Comparison of ENCODE assay signal across 8 cellular contexts in genomic region chr11:45097721-45098493, GRCh38. TPM values are rescaled to one million over a fixed set of nuclear protein-coding genes. Genes with fewer than 3 reads are reported as not detected.
DNase-seq lines count a peak whose midpoint lies in the region; ATAC-seq and TF ChIP-seq lines count a peak whose summit lies in the region.

No MANE protein-coding gene starts in this region.

- no peak overlapping the region for H2AFZ ChIP-seq in HCT116 (ENCODE audit: low read depth, low read length, poor library complexity, severe bottlenecking)

- no peak overlapping the region for H2BK15ac ChIP-seq in mesendoderm (replicated peaks; ENCODE audit: low read depth)

- POLR2A ChIA-PET in HCT116 (lab: Charles Lee), result no interaction called here

- no peak overlapping the region for H3K4ac ChIP-seq in mesendoderm (ENCODE audit: low read depth, low read length)

- H3K9ac ChIP-seq in HCT116 (ENCODE audit: low read length) (no peak overlapping the region), mesendoderm (ENCODE audit: low read length) (no peak overlapping the region)

- TF ChIP-seq POLR2A in HCT116 (IDR thresholded peaks at IDR 0.05; ENCODE audit: borderline replicate concordance, extremely low read depth, insufficient read depth, insufficient read length), result no peak

- no peaks in the 10 kb centered on the region for H4K20me1 ChIP-seq in HCT116 (ENCODE audit: insufficient read depth)

- no peak overlapping the region for H3K27ac ChIP-seq in HCT116 (ENCODE audit: low read depth, low read length)
- H3K27ac ChIP-seq in mesendoderm (ENCODE audit: low read depth, low read length), result no peak overlapping the region

- no peaks in the 10 kb centered on the region for H3K4me1 ChIP-seq in HCT116 (ENCODE audit: control insufficient read depth in 1 of 2, insufficient read depth in 2 of 2, low read length in 2 of 2)
- no peaks in the 10 kb centered on the region for H3K4me1 ChIP-seq in mesendoderm (ENCODE audit: control insufficient read depth, low read depth, low read length)

- intact Hi-C loops in HCT116 (cut with micrococcal nuclease), result no loop called here

- H2AK5ac ChIP-seq in mesendoderm (ENCODE audit: low read length), result no peak overlapping the region

- CTCF ChIA-PET in HCT116 (lab: Charles Lee), result interaction anchor here (1.2 to 10.7 kb wide), 3 partner anchors 13 to 160 kb away, joined by 3 to 236 read pairs (median 5); no protein-coding TSS in a partner anchor

- DNase-seq in HCT116 (ENCODE audit: low read depth, low spot score) (no peak), RPMI7951 (ENCODE audit: low read depth) (peak; percentile 66), cerebellum (ENCODE audit: low spot score) (peak; percentile 63), mesendoderm (peak; percentile 85), ureter (ENCODE audit: low spot score) (no peak)

- H3K79me2 ChIP-seq in HCT116 (ENCODE audit: insufficient read depth, low read length) (no peaks in the 10 kb centered on the region), mesendoderm (ENCODE audit: control insufficient read depth, insufficient read depth, low read length) (no peaks in the 10 kb centered on the region)

- no peaks in the 10 kb centered on the region for H3K9me3 ChIP-seq in HCT116 (ENCODE audit: control insufficient read depth in 1 of 2, insufficient read depth in 1 of 2, low read depth in 1 of 2, low read length in 2 of 2)

- no peak overlapping the region for H4K5ac ChIP-seq in mesendoderm (ENCODE audit: low read length)

- H3K27me3 ChIP-seq in HCT116 (ENCODE audit: insufficient read depth, low read length) (peaks cover 52% of the 10 kb centered on the region), mesendoderm (ENCODE audit: insufficient read depth, low read length, poor library complexity) (no peaks in the 10 kb centered on the region)

- H3K9me2 ChIP-seq in HCT116 (ENCODE audit: insufficient read depth), result no peaks in the 10 kb centered on the region

- no peak overlapping the region for H3K18ac ChIP-seq in mesendoderm (ENCODE audit: low read length)

- no TSS peak for BruUV-seq in HCT116 (replicated peaks; lab: Mats Ljungman, UMichigan)

- H3K56ac ChIP-seq in mesendoderm (ENCODE audit: low read length), result no peak overlapping the region

- H3K4me3 ChIP-seq in HCT116 (replicated peaks in 1 of 2; ENCODE audit: low read depth in 1 of 2, low read length in 2 of 2) (no peak overlapping the region), mesendoderm (ENCODE audit: low read length) (no peak overlapping the region)

- no peak overlapping the region for H2BK120ac ChIP-seq in mesendoderm (ENCODE audit: low read depth, low read length)

- WGBS in mesendoderm (ENCODE audit: extremely low coverage, insufficient coverage, low lambda C conversion rate), result no CpG with 5 or more reads among the region's 10 CpGs

- no peak overlapping the region for H3K23ac ChIP-seq in mesendoderm (ENCODE audit: low read length)

- RAD21 ChIA-PET in HCT116 (lab: Charles Lee; ENCODE audit: low non-redundant PET in 1 of 2, low total read pairs in 2 of 2, uncharacterized antibody in 2 of 2, unreplicated experiment in 2 of 2), result interaction anchor here in 1 of 2 experiments (0.9 kb wide), 1 partner anchor 162 kb away, joined by 3 read pairs; no protein-coding TSS in a partner anchor

- no peak overlapping the region for H2BK5ac ChIP-seq in mesendoderm (ENCODE audit: low read length)

- TF ChIP-seq CTCF in HCT116 (IDR thresholded peaks at IDR 0.05 in 2 of 3, conservative IDR thresholded peaks at IDR 0.05 in 1 of 3; ENCODE audit: borderline replicate concordance in 1 of 3, insufficient read depth in 1 of 3, low read depth in 2 of 3, low read length in 2 of 3), result no peak

- no peak overlapping the region for H3K4me2 ChIP-seq in HCT116 (ENCODE audit: low read length)
- H3K4me2 ChIP-seq in mesendoderm (ENCODE audit: low read length), result no peak overlapping the region

- ATAC-seq in HCT116, result peak; percentile 33; the same call in 1 of the 2 replicates
- no peak for ATAC-seq in HG03520 (IDR thresholded peaks at IDR 0.05; ENCODE audit: unreplicated experiment)
- no peak for ATAC-seq in GM19452 (IDR thresholded peaks at IDR 0.05; ENCODE audit: unreplicated experiment)
- ATAC-seq in HG02970 (IDR thresholded peaks at IDR 0.05; ENCODE audit: low FRiP score, unreplicated experiment), result no peak

- H4K8ac ChIP-seq in mesendoderm (ENCODE audit: low read depth, low read length), result no peak overlapping the region

- no peak for TF ChIP-seq RAD21 in HCT116 (IDR thresholded peaks at IDR 0.05; ENCODE audit: low read depth)

- H3K36me3 ChIP-seq in HCT116 (ENCODE audit: control insufficient read depth in 1 of 2, insufficient read depth in 2 of 2, low read length in 2 of 2) (no peaks in the 10 kb centered on the region), mesendoderm (ENCODE audit: control insufficient read depth, insufficient read depth, low read length) (no peaks in the 10 kb centered on the region)

- no peaks in the 10 kb centered on the region for H3K79me1 ChIP-seq in mesendoderm (ENCODE audit: low read length)

TF ChIP-seq in HCT116, 20 proteins besides CTCF, POLR2A, EP300 and RAD21:
- no peak for TF ChIP-seq SIN3A (IDR thresholded peaks at IDR 0.05; ENCODE audit: low read depth)
- TF ChIP-seq REST (IDR thresholded peaks at IDR 0.05; ENCODE audit: low read depth), result peak; percentile 91

RNA-seq across cellular contexts. Expression of gene PRDM11, which starts 48.5 kb away (rescaled TPM):
- total RNA-seq in HCT116 (2021; ENCODE audit: unreplicated experiment) (9.3 TPM), cerebellum (10.9 TPM), ureter (35.3 TPM)
- 5.5 and 6.2 TPM in 2 replicates for polyA plus RNA-seq in HCT116 (2012)
- 2.0 and 2.9 TPM in 2 replicates for total RNA-seq in RPMI7951 (2014; rRNA removed; shearing (Covaris generic))
- 5.4 TPM for polyA plus RNA-seq in mesendoderm (2013, experiment 1 of 2)
- 5.4 TPM for polyA plus RNA-seq in mesendoderm (2013, experiment 2 of 2)

Comparison
In these comparisons a context has a peak if more than half of its experiments do, and no peak if none do; other contexts are left out.
1. DNase-seq: peak in RPMI7951 (single experiment), cerebellum (single experiment) and mesendoderm (single experiment); none in HCT116 (single experiment) and ureter (single experiment).